Comparison of ENCODE assay signal across 8 cellular contexts in genomic region chr3:187101184-187102072, GRCh38. TPM values are rescaled to one million over a fixed set of nuclear protein-coding genes. Genes with fewer than 3 reads are reported as not detected.
DNase-seq lines count a peak whose midpoint lies in the region; ATAC-seq, FAIRE-seq and TF ChIP-seq lines count a peak whose summit lies in the region.

No MANE protein-coding gene starts in this region.

- H3K4me3 ChIP-seq in BE2C (ENCODE audit: low read depth, low read length) = peak overlapping the region; percentile 54
- H3K4me3 ChIP-seq in astrocyte of the cerebellum (ENCODE audit: low read depth, low read length) = no peak overlapping the region

- DNase-seq in BE2C = peak; percentile 67
- peak; percentile 60 for DNase-seq in SW480 (ENCODE audit: low spot score)
- peak; percentile 49 for DNase-seq in astrocyte of the cerebellum (ENCODE audit: low read depth)
- DNase-seq in inferior parietal cortex (ENCODE audit: extremely low spot score) = peak; percentile 34
- DNase-seq in stimulated activated CD4-positive, alpha-beta T cell treated with anti-CD3 and anti-CD28 coated beads, Interleukin-2, amount 100 ng/mL, for 4 hours (ENCODE audit: low read depth) = peak; percentile 53
- DNase-seq in DMS153 treated with DMSO at 0.1 percent for 48 hours (lab: John Stamatoyannopoulos, UW; ENCODE audit: unreplicated experiment) = no peak
- DNase-seq in RCC 7860 (ENCODE audit: low spot score) = no peak

- no peaks in the 10 kb centered on the region for H3K27me3 ChIP-seq in BE2C

- no peak for FAIRE-seq in RCC 7860 (lab: Jason Lieb, UNC)

- TF ChIP-seq CTCF in BE2C (IDR thresholded peaks at IDR 0.05; ENCODE audit: low read depth, low read length) (no peak), astrocyte of the cerebellum (IDR thresholded peaks at IDR 0.05; ENCODE audit: low read depth, low read length, missing control alignments) (no peak)

- ATAC-seq in HG02642 (IDR thresholded peaks at IDR 0.05; ENCODE audit: poor library complexity, unreplicated experiment) = peak; percentile 65

- in situ Hi-C loops in astrocyte of the cerebellum (cut with HindIII; ENCODE audit: low sequenced_read_pairs) = no loop called here

- H3K4me1 ChIP-seq in BE2C = no peaks in the 10 kb centered on the region

- H3K9me3 ChIP-seq in BE2C = no peaks in the 10 kb centered on the region

- no peaks in the 10 kb centered on the region for H3K36me3 ChIP-seq in BE2C

RNA-seq across cellular contexts. Expression of gene RPL39L, which starts 37.9 kb away (rescaled TPM):
- polyA plus RNA-seq in BE2C (2012; ENCODE audit: insufficient read depth, insufficient read length, low read depth) = 21.9 TPM

Comparison
In these comparisons a context has a peak if more than half of its experiments do, and no peak if none do; other contexts are left out.
1. DNase-seq: peak in BE2C (single experiment), SW480 (single experiment), astrocyte of the cerebellum (single experiment), inferior parietal cortex (single experiment) and stimulated activated CD4-positive, alpha-beta T cell treated with anti-CD3 and anti-CD28 coated beads, Interleukin-2, amount 100 ng/mL, for 4 hours (single experiment); none in DMS153 treated with DMSO at 0.1 percent for 48 hours (single experiment) and RCC 7860 (single experiment).